ENCODE assay signal across 12 cellular contexts in the genomic region with DNA sequence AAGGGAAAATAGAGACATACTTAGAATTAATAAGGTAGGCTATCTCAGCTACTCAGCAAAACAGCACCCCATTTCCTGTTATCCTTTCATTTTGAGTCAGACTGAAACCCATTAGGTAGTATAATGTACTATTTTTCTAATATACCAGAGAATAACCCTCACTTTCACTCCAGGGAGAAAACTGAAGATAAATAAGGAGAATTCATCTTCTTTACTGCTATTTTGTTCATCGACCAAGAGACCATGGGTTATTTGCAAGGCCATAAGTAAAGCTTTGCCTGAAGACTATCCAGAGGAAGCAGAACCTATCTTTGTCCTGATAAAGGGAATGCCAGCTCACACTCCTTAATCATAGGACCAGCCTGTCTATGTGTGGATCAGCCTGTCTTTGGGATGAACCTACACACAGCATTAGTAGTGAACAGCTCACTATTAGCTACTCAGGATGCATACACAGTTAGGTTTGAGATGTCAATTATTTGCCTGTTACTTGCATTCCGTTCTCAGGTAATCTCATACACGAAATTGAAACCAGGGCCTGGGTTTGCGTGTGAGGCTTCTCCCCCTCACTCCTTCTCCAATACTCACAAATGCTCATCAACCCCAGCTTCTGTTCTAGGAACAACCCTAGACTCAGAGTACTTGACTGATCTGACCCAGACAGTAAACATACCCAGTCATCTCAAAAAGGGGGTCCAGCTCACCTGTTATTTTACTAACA.
DNase-seq lines count a peak whose midpoint lies in the region; ATAC-seq, FAIRE-seq and TF ChIP-seq lines count a peak whose summit lies in the region.
"Had no signal": no experiment of that assay in that cellular context is flagged by ENCODE, and none has a peak within 500 bp of the region (broad histone marks: within the 10 kb centered on the region; RNA-seq: fewer than 3 reads in every experiment).

No MANE protein-coding gene starts in this region.

- H3K27ac ChIP-seq in heart right ventricle: no peak overlapping the region
- H3K27ac ChIP-seq: parathyroid adenoma had no signal

- H3K36me3 Mint-ChIP-seq in activated naive CD4-positive, alpha-beta T cell treated with anti-CD3 and anti-CD28 coated beads, Interleukin-2, amount 50 U/mL, for 24 hours: no peaks in the 10 kb centered on the region

- no peaks in the 10 kb centered on the region for H3K9me3 ChIP-seq in heart right ventricle
- H3K9me3 ChIP-seq: SK-N-SH had no signal

- H3K4me1 Mint-ChIP-seq in activated naive CD4-positive, alpha-beta T cell treated with anti-CD3 and anti-CD28 coated beads, Interleukin-2, amount 50 U/mL, for 24 hours: no peaks in the 10 kb centered on the region
- H3K4me1 Mint-ChIP-seq in stimulated activated naive CD8-positive, alpha-beta T cell treated with anti-CD3 and anti-CD28 coated beads, Interleukin-15, amount 100 ng/mL, for 72 hours: no peaks in the 10 kb centered on the region

- WGBS in heart right ventricle, 2 donors: 92 to 93% methylated on average over 4 of the region's 4 CpGs

- H3K9me3 Mint-ChIP-seq in activated naive CD4-positive, alpha-beta T cell treated with anti-CD3 and anti-CD28 coated beads, Interleukin-2, amount 50 U/mL, for 24 hours: no peaks in the 10 kb centered on the region
- H3K9me3 Mint-ChIP-seq in stimulated activated naive CD8-positive, alpha-beta T cell treated with anti-CD3 and anti-CD28 coated beads, Interleukin-15, amount 100 ng/mL, for 72 hours: no peaks in the 10 kb centered on the region

- no peak overlapping the region for H3K4me3 ChIP-seq in heart right ventricle

- intact Hi-C loops in heart right ventricle (cut with DNase I): loop anchor here in 2 of 10 donors (1.0 to 10.0 kb wide), 2 partner anchors 34 to 150 kb away; no protein-coding TSS in a partner anchor

- no peaks in the 10 kb centered on the region for H3K36me3 ChIP-seq in heart right ventricle

- peaks cover 0 to 6% (median 1%) of the 10 kb centered on the region in 9 donors for H3K4me1 ChIP-seq in heart right ventricle

- H3K27me3 ChIP-seq in heart right ventricle: no peaks in the 10 kb centered on the region

- ATAC-seq in GM21723 (IDR thresholded peaks at IDR 0.05; ENCODE audit: unreplicated experiment): peak; percentile 69
- peak; percentile 82 for ATAC-seq in HG03196 (IDR thresholded peaks at IDR 0.05; ENCODE audit: unreplicated experiment)
- ATAC-seq in stimulated activated naive CD8-positive, alpha-beta T cell treated with anti-CD3 and anti-CD28 coated beads, Interleukin-15, amount 100 ng/mL, for 72 hours: peak; percentile 53
- no peak for ATAC-seq in heart right ventricle

- no peak for FAIRE-seq in RCC 7860 (lab: Jason Lieb, UNC)

- peak overlapping the region; percentile 46 for H3K27ac Mint-ChIP-seq in activated naive CD4-positive, alpha-beta T cell treated with anti-CD3 and anti-CD28 coated beads, Interleukin-2, amount 50 U/mL, for 24 hours
- H3K27ac Mint-ChIP-seq in stimulated activated naive CD8-positive, alpha-beta T cell treated with anti-CD3 and anti-CD28 coated beads, Interleukin-15, amount 100 ng/mL, for 72 hours: no peak overlapping the region

- H3K27me3 Mint-ChIP-seq in activated naive CD4-positive, alpha-beta T cell treated with anti-CD3 and anti-CD28 coated beads, Interleukin-2, amount 50 U/mL, for 24 hours: no peaks in the 10 kb centered on the region
- no peaks in the 10 kb centered on the region for H3K27me3 Mint-ChIP-seq in stimulated activated naive CD8-positive, alpha-beta T cell treated with anti-CD3 and anti-CD28 coated beads, Interleukin-15, amount 100 ng/mL, for 72 hours

- no peak for TF ChIP-seq CTCF in heart right ventricle (IDR thresholded peaks at IDR 0.05)

- no peak overlapping the region for H3K4me3 Mint-ChIP-seq in activated naive CD4-positive, alpha-beta T cell treated with anti-CD3 and anti-CD28 coated beads, Interleukin-2, amount 50 U/mL, for 24 hours
- no peak overlapping the region for H3K4me3 Mint-ChIP-seq in stimulated activated naive CD8-positive, alpha-beta T cell treated with anti-CD3 and anti-CD28 coated beads, Interleukin-15, amount 100 ng/mL, for 72 hours

- no peak for DNase-seq in activated naive CD4-positive, alpha-beta T cell (lab: John Stamatoyannopoulos, UW)
- no peak for DNase-seq in stimulated activated naive CD8-positive, alpha-beta T cell treated with anti-CD3 and anti-CD28 coated beads, Interleukin-15, amount 100 ng/mL, for 72 hours
- no peak for DNase-seq in RCC 7860 (ENCODE audit: low spot score)
- DNase-seq in UCSD-AML1 (lab: John Stamatoyannopoulos, UW; ENCODE audit: unreplicated experiment): no peak
- DNase-seq in heart right ventricle: no peak
- DNase-seq: GF-D8, NCI-H345, SK-N-SH had no signal

Comparison
In these comparisons a context has a peak if more than half of its experiments do, and no peak if none do; other contexts are left out.
1. ATAC-seq: peak in GM21723 (single experiment), HG03196 (single experiment) and stimulated activated naive CD8-positive, alpha-beta T cell treated with anti-CD3 and anti-CD28 coated beads, Interleukin-15, amount 100 ng/mL, for 72 hours (single experiment); none in heart right ventricle (0 of 8).